In the genomic region with DNA sequence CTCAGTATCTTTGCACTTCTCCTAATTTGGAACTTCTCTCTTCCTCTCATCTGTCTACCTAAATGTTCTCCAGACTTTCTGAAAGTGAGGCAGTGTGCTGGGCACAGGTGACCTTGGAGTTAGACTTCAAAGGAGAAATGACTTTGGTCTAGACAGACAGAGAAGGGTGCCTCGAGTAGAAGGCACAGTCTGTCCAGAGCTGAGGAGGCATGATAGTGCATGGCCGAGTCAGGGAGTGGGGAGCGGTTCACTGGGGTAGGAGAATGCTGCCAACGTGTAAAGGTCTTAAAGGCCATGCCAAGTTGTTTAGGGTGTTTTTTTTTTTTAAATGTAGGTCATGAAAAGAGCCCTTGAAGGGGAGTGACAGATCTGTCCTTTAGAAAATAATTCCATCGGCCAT, we compare ENCODE assay signal across 28 cellular contexts. TPM values are rescaled to one million over a fixed set of nuclear protein-coding genes. Genes with fewer than 3 reads are reported as not detected.
A peak's percentile ranks its signal among the peaks of the same experiment; 100 is the strongest.
DNase-seq lines count a peak whose midpoint lies in the region; ATAC-seq and TF ChIP-seq lines count a peak whose summit lies in the region.
"Had no signal": no experiment of that assay in that cellular context is flagged by ENCODE, and none has a peak within 500 bp of the region (broad histone marks: within the 10 kb centered on the region; RNA-seq: fewer than 3 reads in every experiment).

No MANE protein-coding gene starts in this region.

- H3K4me1 Mint-ChIP-seq in neural crest cell (peaks cover 20% of the 10 kb centered on the region), neural progenitor cell (peaks cover 29% of the 10 kb centered on the region)

- H3K27me3 Mint-ChIP-seq in neural crest cell (ENCODE audit: low read depth) = no peaks in the 10 kb centered on the region
- H3K27me3 Mint-ChIP-seq in neural progenitor cell (ENCODE audit: insufficient read depth, low read depth) = peaks cover 19% of the 10 kb centered on the region
- H3K27me3 Mint-ChIP-seq: CD4-positive, alpha-beta memory T cell had no signal

- H4K20me1 ChIP-seq in neural progenitor cell (ENCODE audit: low read depth) = no peaks in the 10 kb centered on the region
- H4K20me1 ChIP-seq: BLaER1 treated with 17β-estradiol and CSF1 and Interleukin-3, amounts not matched to agents 10 nM and 100 nM had no signal

- no peaks in the 10 kb centered on the region for H3F3A ChIP-seq in neural progenitor cell (ENCODE audit: low read depth)

- H3K27ac ChIP-seq in right cardiac atrium (ENCODE audit: low read length) (no peak overlapping the region), skeletal muscle tissue (ENCODE audit: low read depth, low read length) (peak overlapping the region; percentile 16), neural progenitor cell (no peak overlapping the region)
- H3K27ac ChIP-seq: A549; BLaER1 treated with 17β-estradiol and CSF1 and Interleukin-3, amounts not matched to agents 10 nM and 100 nM; SJCRH30 had no signal

- H3K4me3 ChIP-seq in right cardiac atrium (ENCODE audit: low read length) (no peak overlapping the region), skeletal muscle tissue (ENCODE audit: low read length in 3 of 3) (no peak overlapping the region), neural progenitor cell (no peak overlapping the region)
- H3K4me3 ChIP-seq: A549; BLaER1 treated with 17β-estradiol and CSF1 and Interleukin-3, amounts not matched to agents 10 nM and 100 nM; GM12878; HAP-1; MG63; SJCRH30 had no signal

- 74% methylated on average over 5 of the region's 5 CpGs for WGBS in right cardiac atrium

- no peaks in the 10 kb centered on the region for H3K36me3 ChIP-seq in skeletal muscle tissue (ENCODE audit: control insufficient read depth in 3 of 3, insufficient read depth in 3 of 3, low read length in 3 of 3)
- H3K36me3 ChIP-seq in neural progenitor cell = no peaks in the 10 kb centered on the region
- H3K36me3 ChIP-seq: BLaER1 treated with 17β-estradiol and CSF1 and Interleukin-3, amounts not matched to agents 10 nM and 100 nM; HAP-1; MG63; SJCRH30 had no signal

- no peak overlapping the region for H3K4me2 ChIP-seq in neural progenitor cell
- H3K4me2 ChIP-seq: A549; BLaER1 treated with 17β-estradiol and CSF1 and Interleukin-3, amounts not matched to agents 10 nM and 100 nM had no signal

- H3K36me3 Mint-ChIP-seq in neural crest cell (ENCODE audit: low read depth) (no peaks in the 10 kb centered on the region), neural progenitor cell (no peaks in the 10 kb centered on the region)
- H3K36me3 Mint-ChIP-seq: CD4-positive, alpha-beta memory T cell had no signal

- no peak for DNase-seq in left ventricle myocardium superior
- DNase-seq in right cardiac atrium = no peak
- no peak for DNase-seq in neural crest cell (ENCODE audit: low read depth, low spot score)
- no peak for DNase-seq in neural progenitor cell (ENCODE audit: low spot score)
- DNase-seq in NCI-H510A (lab: John Stamatoyannopoulos, UW) = no peak
- DNase-seq: AML-193; CD4-positive, alpha-beta memory T cell; DMS 273 treated with DMSO at 0.1 percent for 48 hours; DMS79; EL; GDM1; GOT3; HFFc6; KBM-7; MG63; NCI-H2029; NCI-H446; NCI-H526; NCI-H82; NK-92 treated with Interleukin-12 subunit alpha and Interleukin-12 subunit beta, amount 100 ng/mL, for 24 hours; PC-3; SJCRH30 had no signal

- H3K4me1 ChIP-seq in right cardiac atrium (ENCODE audit: control insufficient read depth, insufficient read depth, low read length) = peaks cover 6% of the 10 kb centered on the region
- peaks cover 5 to 23% (median 19%) of the 10 kb centered on the region in 3 donors for H3K4me1 ChIP-seq in skeletal muscle tissue (ENCODE audit: control insufficient read depth in 3 of 3, insufficient read depth in 3 of 3, low read length in 3 of 3)
- no peaks in the 10 kb centered on the region for H3K4me1 ChIP-seq in neural progenitor cell
- H3K4me1 ChIP-seq: HAP-1, SJCRH30 had no signal

- H3K27ac Mint-ChIP-seq in neural crest cell (ENCODE audit: unreplicated experiment) (peak overlapping the region; percentile 39), neural progenitor cell (no peak overlapping the region)
- H3K27ac Mint-ChIP-seq: HFFc6 had no signal

- no peaks in the 10 kb centered on the region for H3K27me3 ChIP-seq in right cardiac atrium (ENCODE audit: control insufficient read depth, insufficient read depth)
- no peaks in the 10 kb centered on the region for H3K27me3 ChIP-seq in skeletal muscle tissue (ENCODE audit: control insufficient read depth in 3 of 3, insufficient read depth in 3 of 3, low read length in 3 of 3)
- H3K27me3 ChIP-seq in neural progenitor cell = no peaks in the 10 kb centered on the region
- H3K27me3 ChIP-seq: BLaER1 treated with 17β-estradiol and CSF1 and Interleukin-3, amounts not matched to agents 10 nM and 100 nM; SJCRH30 had no signal

- ATAC-seq in left ventricle myocardium superior = peak; percentile 37
- ATAC-seq in right cardiac atrium = no peak
- no peak for ATAC-seq in HG02759 (IDR thresholded peaks at IDR 0.05; ENCODE audit: unreplicated experiment)
- ATAC-seq: A549, GM12878, PC-3 had no signal

- no peak for TF ChIP-seq CTCF in neural crest cell (conservative IDR thresholded peaks at IDR 0.05)
- no peak for TF ChIP-seq CTCF in neural progenitor cell (IDR thresholded peaks at IDR 0.05)

- no peaks in the 10 kb centered on the region for H3K9me3 Mint-ChIP-seq in neural crest cell
- H3K9me3 Mint-ChIP-seq in neural progenitor cell = peaks cover 2% of the 10 kb centered on the region
- H3K9me3 Mint-ChIP-seq: HFFc6 had no signal

- no peak overlapping the region for H2AFZ ChIP-seq in neural progenitor cell (replicated peaks)

- H3K9me3 ChIP-seq in right cardiac atrium (ENCODE audit: control insufficient read depth, low read length) (no peaks in the 10 kb centered on the region), skeletal muscle tissue (ENCODE audit: control insufficient read depth in 3 of 3, low read length in 3 of 3) (no peaks in the 10 kb centered on the region), neural progenitor cell (ENCODE audit: low read depth) (no peaks in the 10 kb centered on the region)
- H3K9me3 ChIP-seq: A549; BLaER1 treated with 17β-estradiol and CSF1 and Interleukin-3, amounts not matched to agents 10 nM and 100 nM; HAP-1; MG63; SJCRH30 had no signal

- H3K79me2 ChIP-seq in neural progenitor cell (ENCODE audit: low read depth) = no peaks in the 10 kb centered on the region

- intact Hi-C loops in left ventricle myocardium superior (cut with micrococcal nuclease) = no loop called here
- intact Hi-C loops in right cardiac atrium (cut with DNase I) = no loop called here

- no peak overlapping the region for H3K9ac ChIP-seq in skeletal muscle tissue (ENCODE audit: low read depth in 1 of 3, low read length in 3 of 3)
- H3K9ac ChIP-seq in neural progenitor cell = no peak overlapping the region
- H3K9ac ChIP-seq: BLaER1 treated with 17β-estradiol and CSF1 and Interleukin-3, amounts not matched to agents 10 nM and 100 nM had no signal

- H3K4me3 Mint-ChIP-seq in neural crest cell (no peak overlapping the region), neural progenitor cell (no peak overlapping the region)
- H3K4me3 Mint-ChIP-seq: CD4-positive, alpha-beta memory T cell; HFFc6 had no signal

RNA-seq across cellular contexts. Expression of a gene that starts 17.3 kb away (rescaled TPM):
- 67.3 TPM for total RNA-seq in left ventricle myocardium superior
- total RNA-seq in right cardiac atrium = 10 to 100 TPM; 61.5 to 89.7 (median 79.4) TPM
- polyA plus RNA-seq in right cardiac atrium = 49.8 TPM
- 36.6 and 39.4 TPM in 2 replicates for total RNA-seq in neural crest cell
- 6.8 TPM for total RNA-seq in skeletal muscle tissue
- 17.7 and 29.7 TPM in 2 replicates for total RNA-seq in neural progenitor cell (ENCODE audit: low replicate concordance)
- total RNA-seq: HFFc6, PC-3, SJCRH30 had no signal
- polyA plus RNA-seq: A549, GM12878 had no signal
